In genomic region chr20:64225166-64225595, GRCh38 we compare ENCODE assay signal across 18 cellular contexts. TPM values are rescaled to one million over a fixed set of nuclear protein-coding genes. Genes with fewer than 3 reads are reported as not detected.
A peak's percentile ranks its signal among the peaks of the same experiment; 100 is the strongest.
DNase-seq lines count a peak whose midpoint lies in the region; ATAC-seq, FAIRE-seq and TF ChIP-seq lines count a peak whose summit lies in the region.
"Had no signal": no experiment of that assay in that cellular context is flagged by ENCODE, and none has a peak within 500 bp of the region (broad histone marks: within the 10 kb centered on the region; RNA-seq: fewer than 3 reads in every experiment).

No MANE protein-coding gene starts in this region.

- H3K27me3 ChIP-seq in HepG2 (ENCODE audit: control insufficient read depth in 1 of 2, insufficient read depth in 2 of 2, low read length in 2 of 2) (peaks cover 23 to 85% of the 10 kb centered on the region in 2 experiments), right lobe of liver (no peaks in the 10 kb centered on the region), bronchial epithelial cell (ENCODE audit: control insufficient read depth, insufficient read depth, low read length) (peaks cover 8% of the 10 kb centered on the region)

- H3K27ac Mint-ChIP-seq in nephron: peak overlapping the region; percentile 95 to 96 (median 96)
- H3K27ac Mint-ChIP-seq in stimulated activated naive B cell treated with anti-CD40 and anti-IgM and Interleukin-4, amounts not matched to agents 10 μg/mL and 1 μg/mL and 100 μg/mL, for 72 hours: no peak overlapping the region
- no peak overlapping the region for H3K27ac Mint-ChIP-seq in stimulated activated memory B cell treated with anti-CD40 and anti-IgM and Interleukin-4, amounts not matched to agents 10 μg/mL and 1 μg/mL and 100 μg/mL, for 72 hours
- H3K27ac Mint-ChIP-seq: CD4-positive, alpha-beta T cell had no signal

- no peaks in the 10 kb centered on the region for H3K36me3 Mint-ChIP-seq in nephron (ENCODE audit: low read depth)
- no peaks in the 10 kb centered on the region for H3K36me3 Mint-ChIP-seq in stimulated activated naive B cell treated with anti-CD40 and anti-IgM and Interleukin-4, amounts not matched to agents 10 μg/mL and 1 μg/mL and 100 μg/mL, for 72 hours
- H3K36me3 Mint-ChIP-seq in stimulated activated memory B cell treated with anti-CD40 and anti-IgM and Interleukin-4, amounts not matched to agents 10 μg/mL and 1 μg/mL and 100 μg/mL, for 72 hours: no peaks in the 10 kb centered on the region

- no peak overlapping the region for H2AFZ ChIP-seq in HepG2 (ENCODE audit: low read length)

- H3K79me2 ChIP-seq in HepG2 (ENCODE audit: insufficient read depth, low read length): no peaks in the 10 kb centered on the region

- peaks cover 13% of the 10 kb centered on the region for H3K27me3 Mint-ChIP-seq in nephron (ENCODE audit: low read depth)
- H3K27me3 Mint-ChIP-seq in stimulated activated naive B cell treated with anti-CD40 and anti-IgM and Interleukin-4, amounts not matched to agents 10 μg/mL and 1 μg/mL and 100 μg/mL, for 72 hours: peaks cover 13 to 28% of the 10 kb centered on the region in 2 donors
- peaks cover 20% of the 10 kb centered on the region for H3K27me3 Mint-ChIP-seq in stimulated activated memory B cell treated with anti-CD40 and anti-IgM and Interleukin-4, amounts not matched to agents 10 μg/mL and 1 μg/mL and 100 μg/mL, for 72 hours

- H3K9me3 ChIP-seq in HepG2 (ENCODE audit: low read length): no peaks in the 10 kb centered on the region
- no peaks in the 10 kb centered on the region for H3K9me3 ChIP-seq in right lobe of liver
- H3K9me3 ChIP-seq: A549 had no signal

- 63% methylated on average over 14 of the region's 14 CpGs for WGBS in HepG2 (ENCODE audit: low lambda C conversion rate)
- 80% methylated on average over 5 of the region's 14 CpGs for WGBS in right lobe of liver (ENCODE audit: insufficient coverage, low coverage, low lambda C conversion rate, missing lambda C conversion rate)

- TF ChIP-seq CTCF in HepG2 (CRISPR knock-in tag; IDR thresholded peaks at IDR 0.05): no peak
- TF ChIP-seq CTCF in right lobe of liver (IDR thresholded peaks at IDR 0.05): no peak
- no peak for TF ChIP-seq CTCF in bronchial epithelial cell (IDR thresholded peaks at IDR 0.05; ENCODE audit: insufficient read depth, low read length, severe bottlenecking)
- TF ChIP-seq CTCF in nephron (IDR thresholded peaks at IDR 0.05; ENCODE audit: unreplicated experiment in 3 of 3): no peak

- H3K27ac ChIP-seq in HepG2 (ENCODE audit: extremely low read length, insufficient read depth, low read length) (no peak overlapping the region), right lobe of liver (no peak overlapping the region)
- H3K27ac ChIP-seq: A549 had no signal

- no peaks in the 10 kb centered on the region for H4K20me1 ChIP-seq in HepG2 (ENCODE audit: insufficient read depth, low read length)

- H3K36me3 ChIP-seq in HepG2 (replicated peaks in 1 of 2; ENCODE audit: control insufficient read depth in 1 of 2, insufficient read depth in 2 of 2, low read length in 2 of 2): no peaks in the 10 kb centered on the region
- no peaks in the 10 kb centered on the region for H3K36me3 ChIP-seq in right lobe of liver
- no peaks in the 10 kb centered on the region for H3K36me3 ChIP-seq in bronchial epithelial cell (ENCODE audit: control insufficient read depth, insufficient read depth, low read length)

- POLR2A ChIA-PET in HepG2 (lab: Yijun Ruan, JAX): interaction anchor here (5.1 kb wide), 1 partner anchor 29 kb away, joined by 47 read pairs; the partner anchor contains the start of gene PCMTD2

- no peak for FAIRE-seq in HepG2 (lab: Jason Lieb, UNC)
- FAIRE-seq in bronchial epithelial cell (lab: Jason Lieb, UNC): peak; percentile 7
- FAIRE-seq: A549 had no signal

- H3K9ac ChIP-seq in HepG2 (ENCODE audit: insufficient read depth, low read depth, low read length): no peak overlapping the region

- H3K4me2 ChIP-seq in HepG2 (ENCODE audit: low read depth, low read length): no peak overlapping the region
- H3K4me2 ChIP-seq: A549 had no signal

- TF ChIP-seq POLR2A in HepG2 (IDR thresholded peaks at IDR 0.05; ENCODE audit: insufficient read depth in 1 of 2, low read depth in 2 of 2, low read length in 2 of 2) (no peak), right lobe of liver (IDR thresholded peaks at IDR 0.05) (no peak)

- no peaks in the 10 kb centered on the region for H3K9me3 Mint-ChIP-seq in nephron
- H3K9me3 Mint-ChIP-seq in stimulated activated naive B cell treated with anti-CD40 and anti-IgM and Interleukin-4, amounts not matched to agents 10 μg/mL and 1 μg/mL and 100 μg/mL, for 72 hours: no peaks in the 10 kb centered on the region
- no peaks in the 10 kb centered on the region for H3K9me3 Mint-ChIP-seq in stimulated activated memory B cell treated with anti-CD40 and anti-IgM and Interleukin-4, amounts not matched to agents 10 μg/mL and 1 μg/mL and 100 μg/mL, for 72 hours
- H3K9me3 Mint-ChIP-seq: CD4-positive, alpha-beta T cell had no signal

- no peak overlapping the region for H3K4me3 ChIP-seq in HepG2 (replicated peaks in 1 of 3; ENCODE audit: insufficient read depth in 1 of 3, low read depth in 2 of 3, low read length in 3 of 3)
- no peak overlapping the region for H3K4me3 ChIP-seq in right lobe of liver
- H3K4me3 ChIP-seq in bronchial epithelial cell (ENCODE audit: low read depth, low read length): no peak overlapping the region
- H3K4me3 ChIP-seq: A549 had no signal

- CTCF ChIA-PET in HepG2 (lab: Yijun Ruan, JAX; ENCODE audit: low intra/inter-chr PET ratio, low total read pairs): interaction anchor here (4.2 kb wide), 1 partner anchor 60 kb away, joined by 34 read pairs; no protein-coding TSS in a partner anchor

- intact Hi-C loops in HepG2 (cut with micrococcal nuclease; ENCODE audit: unreplicated experiment): no loop called here
- intact Hi-C loops in right lobe of liver (cut with DNase I): no loop called here

- DNase-seq in HepG2 (ENCODE audit: low spot score) (no peak), right lobe of liver (no peak), bronchial epithelial cell (ENCODE audit: low read depth) (no peak), MV-4-11 (lab: John Stamatoyannopoulos, UW) (no peak)
- no peak for DNase-seq in stimulated activated naive B cell treated with anti-CD40 and anti-IgM and Interleukin-4, amounts not matched to agents 10 μg/mL and 1 μg/mL and 100 μg/mL, for 72 hours
- DNase-seq: AML-193; CD4-positive, alpha-beta T cell; DND-41; GDM1; Karpas-422; NCI-H1417 treated with DMSO at 0.1 percent for 48 hours; NCI-H2029 treated with DMSO at 0.1 percent for 48 hours; NCI-H510A had no signal

- peak overlapping the region in 2 of 3 experiments; percentile 33 for H3K4me3 Mint-ChIP-seq in nephron
- H3K4me3 Mint-ChIP-seq in stimulated activated naive B cell treated with anti-CD40 and anti-IgM and Interleukin-4, amounts not matched to agents 10 μg/mL and 1 μg/mL and 100 μg/mL, for 72 hours: no peak overlapping the region
- no peak overlapping the region for H3K4me3 Mint-ChIP-seq in stimulated activated memory B cell treated with anti-CD40 and anti-IgM and Interleukin-4, amounts not matched to agents 10 μg/mL and 1 μg/mL and 100 μg/mL, for 72 hours
- H3K4me3 Mint-ChIP-seq: CD4-positive, alpha-beta T cell had no signal

- BruUV-seq in HepG2 (replicated peaks; lab: Mats Ljungman, UMichigan): no TSS peak

- in situ Hi-C loops in HepG2 (cut with HindIII; ENCODE audit: extremely low pct_ligation_motif_present, low pct_unique_long_range_greater_than_20kb): no loop called here

- ATAC-seq in HepG2 (no peak), right lobe of liver (no peak), HG03520 (IDR thresholded peaks at IDR 0.05; ENCODE audit: unreplicated experiment) (no peak)
- no peak for ATAC-seq in stimulated activated naive B cell treated with anti-CD40 and anti-IgM and Interleukin-4, amounts not matched to agents 10 μg/mL and 1 μg/mL and 100 μg/mL, for 72 hours (replicated peaks)
- no peak for ATAC-seq in stimulated activated memory B cell treated with anti-CD40 and anti-IgM and Interleukin-4, amounts not matched to agents 10 μg/mL and 1 μg/mL and 100 μg/mL, for 72 hours
- ATAC-seq: A549, Panc1 had no signal

- TF ChIP-seq RAD21 in HepG2 (CRISPR knock-in tag; IDR thresholded peaks at IDR 0.05): no peak

- peaks cover 53% of the 10 kb centered on the region for H3K4me1 Mint-ChIP-seq in nephron
- no peaks in the 10 kb centered on the region for H3K4me1 Mint-ChIP-seq in stimulated activated naive B cell treated with anti-CD40 and anti-IgM and Interleukin-4, amounts not matched to agents 10 μg/mL and 1 μg/mL and 100 μg/mL, for 72 hours
- no peaks in the 10 kb centered on the region for H3K4me1 Mint-ChIP-seq in stimulated activated memory B cell treated with anti-CD40 and anti-IgM and Interleukin-4, amounts not matched to agents 10 μg/mL and 1 μg/mL and 100 μg/mL, for 72 hours

- TF ChIP-seq EP300 in HepG2 (IDR thresholded peaks at IDR 0.05; ENCODE audit: low read depth in 2 of 2, low read length in 2 of 2) (no peak), HepG2 (CRISPR knock-in tag; IDR thresholded peaks at IDR 0.05; ENCODE audit: borderline replicate concordance) (no peak)

- H3K4me1 ChIP-seq in HepG2 (ENCODE audit: insufficient read depth, low read length) (peaks cover 44% of the 10 kb centered on the region), right lobe of liver (peaks cover 0 to 27% (median 12%) of the 10 kb centered on the region in 4 donors)
- H3K4me1 ChIP-seq: A549 had no signal

RNA-seq across cellular contexts. Expression of gene PCMTD2, which starts 30.4 kb away (rescaled TPM):
- total RNA-seq in HepG2 (2016; rRNA removed; fragmentation: Illumina TruSeq; extraction: Trizol): 47.0 and 50.5 TPM in 2 replicates
- 5.3 and 6.4 TPM in 2 replicates for total RNA-seq in HepG2 (2016; cell fraction: cytosol; rRNA removed; fragmentation: Illumina TruSeq; extraction: Trizol; ENCODE audit: low read depth)
- total RNA-seq in HepG2 (2016; cell fraction: insoluble cytoplasmic fraction; rRNA removed; fragmentation: Illumina TruSeq; extraction: Trizol): 44.0 and 57.6 TPM in 2 replicates
- 23.6 and 27.0 TPM in 2 replicates for total RNA-seq in HepG2 (2016; cell fraction: membrane; rRNA removed; fragmentation: Illumina TruSeq; extraction: Trizol)
- 52.1 and 60.5 TPM in 2 replicates for total RNA-seq in HepG2 (2016; cell fraction: nucleus; rRNA removed; fragmentation: Illumina TruSeq; extraction: Trizol)
- 66.3 and 76.9 TPM in 2 replicates for polyA plus RNA-seq in HepG2 (2011; rRNA removed)
- 40.5 and 52.8 TPM in 2 replicates for polyA plus RNA-seq in HepG2 (2011; cell fraction: cytosol; rRNA removed)
- 117 and 148 TPM in 2 replicates for polyA plus RNA-seq in HepG2 (2011; cell fraction: nucleus; rRNA removed)
- polyA plus RNA-seq in HepG2 (2012): 58.6 and 62.1 TPM in 2 replicates
- polyA plus RNA-seq in HepG2 (2016; cell fraction: cytosol; fragmentation: Illumina TruSeq; extraction: Trizol; ENCODE audit: low read depth): 1.5 and 2.4 TPM in 2 replicates
- 41.2 and 44.9 TPM in 2 replicates for polyA plus RNA-seq in HepG2 (2016; cell fraction: insoluble cytoplasmic fraction; fragmentation: Illumina TruSeq; extraction: Trizol; ENCODE audit: low read depth)
- polyA plus RNA-seq in HepG2 (2016; cell fraction: membrane; fragmentation: Illumina TruSeq; extraction: Trizol; ENCODE audit: low read depth): 10.2 and 12.5 TPM in 2 replicates
- polyA plus RNA-seq in HepG2 (2016; cell fraction: nucleus; fragmentation: Illumina TruSeq; extraction: Trizol; ENCODE audit: insufficient read depth, low read depth): 134 and 146 TPM in 2 replicates
- polyA minus RNA-seq in HepG2 (2011; rRNA and poly(A)+ RNA removed; ENCODE audit: low replicate concordance): 20.0 and 41.6 TPM in 2 replicates
- polyA minus RNA-seq in HepG2 (2011; cell fraction: cytosol; rRNA and poly(A)+ RNA removed): 36.8 and 46.1 TPM in 2 replicates
- polyA minus RNA-seq in HepG2 (2011; cell fraction: nucleus; rRNA and poly(A)+ RNA removed): 78.9 and 107 TPM in 2 replicates
- 10 to 100 TPM; 24.5 to 39.7 (median 28.6) TPM for total RNA-seq in right lobe of liver
- 19.0 and 26.9 TPM in 2 replicates for total RNA-seq in bronchial epithelial cell

Comparison
In these comparisons a context has a peak if more than half of its experiments do, and no peak if none do; other contexts are left out.
1. H3K27ac Mint-ChIP-seq: peak in nephron (3 of 3); none in stimulated activated naive B cell treated with anti-CD40 and anti-IgM and Interleukin-4, amounts not matched to agents 10 μg/mL and 1 μg/mL and 100 μg/mL, for 72 hours (single experiment) and stimulated activated memory B cell treated with anti-CD40 and anti-IgM and Interleukin-4, amounts not matched to agents 10 μg/mL and 1 μg/mL and 100 μg/mL, for 72 hours (single experiment).
2. H3K4me3 Mint-ChIP-seq: peak in nephron (2 of 3); none in stimulated activated naive B cell treated with anti-CD40 and anti-IgM and Interleukin-4, amounts not matched to agents 10 μg/mL and 1 μg/mL and 100 μg/mL, for 72 hours (0 of 2) and stimulated activated memory B cell treated with anti-CD40 and anti-IgM and Interleukin-4, amounts not matched to agents 10 μg/mL and 1 μg/mL and 100 μg/mL, for 72 hours (single experiment).